Comparison of ENCODE assay signal across 2 cellular contexts in the genomic region with DNA sequence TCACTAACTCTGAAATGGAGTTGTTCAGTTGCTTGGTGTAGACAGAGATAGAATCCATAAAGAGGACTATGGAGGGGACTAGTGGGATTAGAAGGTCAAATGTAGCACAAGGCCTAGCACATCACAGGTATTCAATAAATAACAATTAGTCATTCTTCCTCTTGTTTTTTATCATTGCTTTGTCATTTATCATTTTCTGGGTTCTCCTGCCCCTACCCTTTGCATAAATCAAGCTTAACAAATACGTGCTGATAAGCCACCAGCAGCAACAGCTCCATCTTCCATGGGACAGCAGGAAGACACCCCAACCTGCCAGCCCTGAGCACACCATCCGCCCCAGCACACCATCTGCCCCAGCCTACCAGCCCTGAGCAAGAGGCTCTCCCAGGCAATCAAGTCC.
A peak's percentile ranks its signal among the peaks of the same experiment; 100 is the strongest.
TF ChIP-seq lines count a peak whose summit lies in the region.

No MANE protein-coding gene starts in this region.

TF ChIP-seq in GM23338, 12 proteins besides CTCF, POLR2A, EP300 and RAD21 (continues in another document):
- TF ChIP-seq NANOG (IDR thresholded peaks at IDR 0.05; ENCODE audit: borderline replicate concordance) (no peak), JUNB (IDR thresholded peaks at IDR 0.05; ENCODE audit: unreplicated experiment) (no peak), ZNF331 (CRISPR knock-in tag; IDR thresholded peaks at IDR 0.05; ENCODE audit: low read depth) (no peak), STAT1 (IDR thresholded peaks at IDR 0.05; ENCODE audit: unreplicated experiment) (no peak), EZH2 (IDR thresholded peaks at IDR 0.05; ENCODE audit: low read depth, unreplicated experiment) (no peak), CREB1 (CRISPR knock-in tag; IDR thresholded peaks at IDR 0.05; ENCODE audit: low read depth) (no peak), ZNF114 (CRISPR knock-in tag; IDR thresholded peaks at IDR 0.05) (no peak)
- TF ChIP-seq, protein P1, sequence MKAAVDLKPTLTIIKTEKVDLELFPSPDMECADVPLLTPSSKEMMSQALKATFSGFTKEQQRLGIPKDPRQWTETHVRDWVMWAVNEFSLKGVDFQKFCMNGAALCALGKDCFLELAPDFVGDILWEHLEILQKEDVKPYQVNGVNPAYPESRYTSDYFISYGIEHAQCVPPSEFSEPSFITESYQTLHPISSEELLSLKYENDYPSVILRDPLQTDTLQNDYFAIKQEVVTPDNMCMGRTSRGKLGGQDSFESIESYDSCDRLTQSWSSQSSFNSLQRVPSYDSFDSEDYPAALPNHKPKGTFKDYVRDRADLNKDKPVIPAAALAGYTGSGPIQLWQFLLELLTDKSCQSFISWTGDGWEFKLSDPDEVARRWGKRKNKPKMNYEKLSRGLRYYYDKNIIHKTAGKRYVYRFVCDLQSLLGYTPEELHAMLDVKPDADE (IDR thresholded peaks at IDR 0.05): no peak
- TF ChIP-seq, protein P2, sequence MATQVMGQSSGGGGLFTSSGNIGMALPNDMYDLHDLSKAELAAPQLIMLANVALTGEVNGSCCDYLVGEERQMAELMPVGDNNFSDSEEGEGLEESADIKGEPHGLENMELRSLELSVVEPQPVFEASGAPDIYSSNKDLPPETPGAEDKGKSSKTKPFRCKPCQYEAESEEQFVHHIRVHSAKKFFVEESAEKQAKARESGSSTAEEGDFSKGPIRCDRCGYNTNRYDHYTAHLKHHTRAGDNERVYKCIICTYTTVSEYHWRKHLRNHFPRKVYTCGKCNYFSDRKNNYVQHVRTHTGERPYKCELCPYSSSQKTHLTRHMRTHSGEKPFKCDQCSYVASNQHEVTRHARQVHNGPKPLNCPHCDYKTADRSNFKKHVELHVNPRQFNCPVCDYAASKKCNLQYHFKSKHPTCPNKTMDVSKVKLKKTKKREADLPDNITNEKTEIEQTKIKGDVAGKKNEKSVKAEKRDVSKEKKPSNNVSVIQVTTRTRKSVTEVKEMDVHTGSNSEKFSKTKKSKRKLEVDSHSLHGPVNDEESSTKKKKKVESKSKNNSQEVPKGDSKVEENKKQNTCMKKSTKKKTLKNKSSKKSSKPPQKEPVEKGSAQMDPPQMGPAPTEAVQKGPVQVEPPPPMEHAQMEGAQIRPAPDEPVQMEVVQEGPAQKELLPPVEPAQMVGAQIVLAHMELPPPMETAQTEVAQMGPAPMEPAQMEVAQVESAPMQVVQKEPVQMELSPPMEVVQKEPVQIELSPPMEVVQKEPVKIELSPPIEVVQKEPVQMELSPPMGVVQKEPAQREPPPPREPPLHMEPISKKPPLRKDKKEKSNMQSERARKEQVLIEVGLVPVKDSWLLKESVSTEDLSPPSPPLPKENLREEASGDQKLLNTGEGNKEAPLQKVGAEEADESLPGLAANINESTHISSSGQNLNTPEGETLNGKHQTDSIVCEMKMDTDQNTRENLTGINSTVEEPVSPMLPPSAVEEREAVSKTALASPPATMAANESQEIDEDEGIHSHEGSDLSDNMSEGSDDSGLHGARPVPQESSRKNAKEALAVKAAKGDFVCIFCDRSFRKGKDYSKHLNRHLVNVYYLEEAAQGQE (IDR thresholded peaks at IDR 0.05; ENCODE audit: unreplicated experiment): no peak
- TF ChIP-seq, protein P3, sequence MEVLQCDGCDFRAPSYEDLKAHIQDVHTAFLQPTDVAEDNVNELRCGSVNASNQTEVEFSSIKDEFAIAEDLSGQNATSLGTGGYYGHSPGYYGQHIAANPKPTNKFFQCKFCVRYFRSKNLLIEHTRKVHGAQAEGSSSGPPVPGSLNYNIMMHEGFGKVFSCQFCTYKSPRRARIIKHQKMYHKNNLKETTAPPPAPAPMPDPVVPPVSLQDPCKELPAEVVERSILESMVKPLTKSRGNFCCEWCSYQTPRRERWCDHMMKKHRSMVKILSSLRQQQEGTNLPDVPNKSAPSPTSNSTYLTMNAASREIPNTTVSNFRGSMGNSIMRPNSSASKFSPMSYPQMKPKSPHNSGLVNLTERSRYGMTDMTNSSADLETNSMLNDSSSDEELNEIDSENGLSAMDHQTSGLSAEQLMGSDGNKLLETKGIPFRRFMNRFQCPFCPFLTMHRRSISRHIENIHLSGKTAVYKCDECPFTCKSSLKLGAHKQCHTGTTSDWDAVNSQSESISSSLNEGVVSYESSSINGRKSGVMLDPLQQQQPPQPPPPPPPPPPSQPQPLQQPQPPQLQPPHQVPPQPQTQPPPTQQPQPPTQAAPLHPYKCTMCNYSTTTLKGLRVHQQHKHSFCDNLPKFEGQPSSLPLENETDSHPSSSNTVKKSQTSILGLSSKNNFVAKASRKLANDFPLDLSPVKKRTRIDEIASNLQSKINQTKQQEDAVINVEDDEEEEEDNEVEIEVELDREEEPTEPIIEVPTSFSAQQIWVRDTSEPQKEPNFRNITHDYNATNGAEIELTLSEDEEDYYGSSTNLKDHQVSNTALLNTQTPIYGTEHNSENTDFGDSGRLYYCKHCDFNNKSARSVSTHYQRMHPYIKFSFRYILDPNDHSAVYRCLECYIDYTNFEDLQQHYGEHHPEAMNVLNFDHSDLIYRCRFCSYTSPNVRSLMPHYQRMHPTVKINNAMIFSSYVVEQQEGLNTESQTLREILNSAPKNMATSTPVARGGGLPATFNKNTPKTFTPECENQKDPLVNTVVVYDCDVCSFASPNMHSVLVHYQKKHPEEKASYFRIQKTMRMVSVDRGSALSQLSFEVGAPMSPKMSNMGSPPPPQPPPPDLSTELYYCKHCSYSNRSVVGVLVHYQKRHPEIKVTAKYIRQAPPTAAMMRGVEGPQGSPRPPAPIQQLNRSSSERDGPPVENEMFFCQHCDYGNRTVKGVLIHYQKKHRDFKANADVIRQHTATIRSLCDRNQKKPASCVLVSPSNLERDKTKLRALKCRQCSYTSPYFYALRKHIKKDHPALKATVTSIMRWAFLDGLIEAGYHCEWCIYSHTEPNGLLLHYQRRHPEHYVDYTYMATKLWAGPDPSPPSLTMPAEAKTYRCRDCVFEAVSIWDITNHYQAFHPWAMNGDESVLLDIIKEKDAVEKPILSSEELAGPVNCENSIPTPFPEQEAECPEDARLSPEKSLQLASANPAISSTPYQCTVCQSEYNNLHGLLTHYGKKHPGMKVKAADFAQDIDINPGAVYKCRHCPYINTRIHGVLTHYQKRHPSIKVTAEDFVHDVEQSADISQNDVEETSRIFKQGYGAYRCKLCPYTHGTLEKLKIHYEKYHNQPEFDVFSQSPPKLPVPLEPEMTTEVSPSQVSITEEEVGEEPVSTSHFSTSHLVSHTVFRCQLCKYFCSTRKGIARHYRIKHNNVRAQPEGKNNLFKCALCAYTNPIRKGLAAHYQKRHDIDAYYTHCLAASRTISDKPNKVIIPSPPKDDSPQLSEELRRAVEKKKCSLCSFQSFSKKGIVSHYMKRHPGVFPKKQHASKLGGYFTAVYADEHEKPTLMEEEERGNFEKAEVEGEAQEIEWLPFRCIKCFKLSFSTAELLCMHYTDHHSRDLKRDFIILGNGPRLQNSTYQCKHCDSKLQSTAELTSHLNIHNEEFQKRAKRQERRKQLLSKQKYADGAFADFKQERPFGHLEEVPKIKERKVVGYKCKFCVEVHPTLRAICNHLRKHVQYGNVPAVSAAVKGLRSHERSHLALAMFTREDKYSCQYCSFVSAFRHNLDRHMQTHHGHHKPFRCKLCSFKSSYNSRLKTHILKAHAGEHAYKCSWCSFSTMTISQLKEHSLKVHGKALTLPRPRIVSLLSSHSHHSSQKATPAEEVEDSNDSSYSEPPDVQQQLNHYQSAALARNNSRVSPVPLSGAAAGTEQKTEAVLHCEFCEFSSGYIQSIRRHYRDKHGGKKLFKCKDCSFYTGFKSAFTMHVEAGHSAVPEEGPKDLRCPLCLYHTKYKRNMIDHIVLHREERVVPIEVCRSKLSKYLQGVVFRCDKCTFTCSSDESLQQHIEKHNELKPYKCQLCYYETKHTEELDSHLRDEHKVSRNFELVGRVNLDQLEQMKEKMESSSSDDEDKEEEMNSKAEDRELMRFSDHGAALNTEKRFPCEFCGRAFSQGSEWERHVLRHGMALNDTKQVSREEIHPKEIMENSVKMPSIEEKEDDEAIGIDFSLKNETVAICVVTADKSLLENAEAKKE (CRISPR knock-in tag; IDR thresholded peaks at IDR 0.05): no peak

TF ChIP-seq in K562, 482 proteins besides CTCF, POLR2A, EP300 and RAD21:
- no peak for TF ChIP-seq DIDO1 (tag; IDR thresholded peaks at IDR 0.05; ENCODE audit: low read depth)
- TF ChIP-seq, protein P4, sequence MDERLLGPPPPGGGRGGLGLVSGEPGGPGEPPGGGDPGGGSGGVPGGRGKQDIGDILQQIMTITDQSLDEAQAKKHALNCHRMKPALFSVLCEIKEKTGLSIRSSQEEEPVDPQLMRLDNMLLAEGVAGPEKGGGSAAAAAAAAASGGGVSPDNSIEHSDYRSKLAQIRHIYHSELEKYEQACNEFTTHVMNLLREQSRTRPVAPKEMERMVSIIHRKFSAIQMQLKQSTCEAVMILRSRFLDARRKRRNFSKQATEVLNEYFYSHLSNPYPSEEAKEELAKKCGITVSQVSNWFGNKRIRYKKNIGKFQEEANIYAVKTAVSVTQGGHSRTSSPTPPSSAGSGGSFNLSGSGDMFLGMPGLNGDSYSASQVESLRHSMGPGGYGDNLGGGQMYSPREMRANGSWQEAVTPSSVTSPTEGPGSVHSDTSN (CRISPR knock-in tag; IDR thresholded peaks at IDR 0.05; ENCODE audit: low read depth): no peak
- TF ChIP-seq, protein P4 (tag; conservative IDR thresholded peaks at IDR 0.05; ENCODE audit: low read depth): peak; percentile 77
- peak; percentile 56 for TF ChIP-seq MEIS2 (IDR thresholded peaks at IDR 0.05; ENCODE audit: partially characterized antibody)
